3 cellular contexts compared by ENCODE assay signal in the genomic region with DNA sequence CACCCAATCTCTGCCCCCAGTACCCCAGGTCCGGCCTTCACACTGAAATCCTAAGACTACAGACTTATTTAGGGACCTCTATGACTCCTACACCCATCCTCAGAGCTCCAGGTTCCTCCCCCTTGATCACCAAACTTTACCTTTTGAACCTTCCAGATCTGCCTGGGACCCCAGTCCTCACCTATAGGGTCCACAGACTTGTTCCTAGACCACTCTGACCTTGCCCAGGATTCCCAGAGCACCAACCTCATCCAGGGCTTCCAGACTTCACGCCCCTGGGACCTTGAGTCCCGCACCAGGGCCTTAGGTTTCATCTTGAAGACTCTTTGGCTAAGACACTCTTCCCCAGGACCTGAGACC.
TF ChIP-seq lines count a peak whose summit lies in the region.

No MANE protein-coding gene starts in this region.

TF ChIP-seq in H1, 55 proteins besides CTCF, POLR2A, EP300 and RAD21:
- TF ChIP-seq, protein P1, sequence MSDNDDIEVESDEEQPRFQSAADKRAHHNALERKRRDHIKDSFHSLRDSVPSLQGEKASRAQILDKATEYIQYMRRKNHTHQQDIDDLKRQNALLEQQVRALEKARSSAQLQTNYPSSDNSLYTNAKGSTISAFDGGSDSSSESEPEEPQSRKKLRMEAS (IDR thresholded peaks at IDR 0.05) = no peak
- TF ChIP-seq RNF2 (IDR thresholded peaks at IDR 0.05; ENCODE audit: borderline replicate concordance, low read depth, low read length, missing control alignments, poor library complexity, severe bottlenecking) (no peak), SAP30 (IDR thresholded peaks at IDR 0.05; ENCODE audit: insufficient read depth, insufficient replicate concordance, low read length) (no peak), CHD1 (IDR thresholded peaks at IDR 0.05; ENCODE audit: low read depth, low read length) (no peak), SIX5 (IDR thresholded peaks at IDR 0.05; ENCODE audit: low read depth, low read length) (no peak), ASH2L (IDR thresholded peaks at IDR 0.05; ENCODE audit: low read length) (no peak), CEBPB (IDR thresholded peaks at IDR 0.05; ENCODE audit: low read depth, low read length) (no peak), MAFK (IDR thresholded peaks at IDR 0.05; ENCODE audit: low read depth, low read length) (no peak), TBP (IDR thresholded peaks at IDR 0.05; ENCODE audit: low read depth, low read length) (no peak), YY1 (IDR thresholded peaks at IDR 0.05; ENCODE audit: low read depth, low read length) (no peak), EGR1 (IDR thresholded peaks at IDR 0.05; ENCODE audit: borderline replicate concordance, low read depth, low read length) (no peak), POLR2AphosphoS5 (IDR thresholded peaks at IDR 0.05; ENCODE audit: low read depth, low read length) (no peak), CHD2 (IDR thresholded peaks at IDR 0.05; ENCODE audit: low read length) (no peak), NANOG (IDR thresholded peaks at IDR 0.05; ENCODE audit: insufficient read depth, low read depth, low read length, poor library complexity, severe bottlenecking) (no peak), FOSL1 (IDR thresholded peaks at IDR 0.05; ENCODE audit: insufficient read depth, low read depth, low read length) (no peak), HDAC2 (IDR thresholded peaks at IDR 0.05; ENCODE audit: borderline replicate concordance in 1 of 2, low read depth in 2 of 2, low read length in 2 of 2) (no peak)
- TF ChIP-seq, protein P2, sequence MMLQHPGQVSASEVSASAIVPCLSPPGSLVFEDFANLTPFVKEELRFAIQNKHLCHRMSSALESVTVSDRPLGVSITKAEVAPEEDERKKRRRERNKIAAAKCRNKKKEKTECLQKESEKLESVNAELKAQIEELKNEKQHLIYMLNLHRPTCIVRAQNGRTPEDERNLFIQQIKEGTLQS (IDR thresholded peaks at IDR 0.05; ENCODE audit: insufficient read depth, low read depth, low read length) = no peak
- TF ChIP-seq, protein P3, sequence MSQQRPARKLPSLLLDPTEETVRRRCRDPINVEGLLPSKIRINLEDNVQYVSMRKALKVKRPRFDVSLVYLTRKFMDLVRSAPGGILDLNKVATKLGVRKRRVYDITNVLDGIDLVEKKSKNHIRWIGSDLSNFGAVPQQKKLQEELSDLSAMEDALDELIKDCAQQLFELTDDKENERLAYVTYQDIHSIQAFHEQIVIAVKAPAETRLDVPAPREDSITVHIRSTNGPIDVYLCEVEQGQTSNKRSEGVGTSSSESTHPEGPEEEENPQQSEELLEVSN (IDR thresholded peaks at IDR 0.05) = no peak
- TF ChIP-seq, protein P4, sequence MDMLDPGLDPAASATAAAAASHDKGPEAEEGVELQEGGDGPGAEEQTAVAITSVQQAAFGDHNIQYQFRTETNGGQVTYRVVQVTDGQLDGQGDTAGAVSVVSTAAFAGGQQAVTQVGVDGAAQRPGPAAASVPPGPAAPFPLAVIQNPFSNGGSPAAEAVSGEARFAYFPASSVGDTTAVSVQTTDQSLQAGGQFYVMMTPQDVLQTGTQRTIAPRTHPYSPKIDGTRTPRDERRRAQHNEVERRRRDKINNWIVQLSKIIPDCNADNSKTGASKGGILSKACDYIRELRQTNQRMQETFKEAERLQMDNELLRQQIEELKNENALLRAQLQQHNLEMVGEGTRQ (IDR thresholded peaks at IDR 0.05; ENCODE audit: low read length) = no peak
TF ChIP-seq in H1: peak in this region for 0.

TF ChIP-seq in neural cell, 6 proteins besides CTCF, POLR2A, EP300 and RAD21:
- TF ChIP-seq, protein P5, sequence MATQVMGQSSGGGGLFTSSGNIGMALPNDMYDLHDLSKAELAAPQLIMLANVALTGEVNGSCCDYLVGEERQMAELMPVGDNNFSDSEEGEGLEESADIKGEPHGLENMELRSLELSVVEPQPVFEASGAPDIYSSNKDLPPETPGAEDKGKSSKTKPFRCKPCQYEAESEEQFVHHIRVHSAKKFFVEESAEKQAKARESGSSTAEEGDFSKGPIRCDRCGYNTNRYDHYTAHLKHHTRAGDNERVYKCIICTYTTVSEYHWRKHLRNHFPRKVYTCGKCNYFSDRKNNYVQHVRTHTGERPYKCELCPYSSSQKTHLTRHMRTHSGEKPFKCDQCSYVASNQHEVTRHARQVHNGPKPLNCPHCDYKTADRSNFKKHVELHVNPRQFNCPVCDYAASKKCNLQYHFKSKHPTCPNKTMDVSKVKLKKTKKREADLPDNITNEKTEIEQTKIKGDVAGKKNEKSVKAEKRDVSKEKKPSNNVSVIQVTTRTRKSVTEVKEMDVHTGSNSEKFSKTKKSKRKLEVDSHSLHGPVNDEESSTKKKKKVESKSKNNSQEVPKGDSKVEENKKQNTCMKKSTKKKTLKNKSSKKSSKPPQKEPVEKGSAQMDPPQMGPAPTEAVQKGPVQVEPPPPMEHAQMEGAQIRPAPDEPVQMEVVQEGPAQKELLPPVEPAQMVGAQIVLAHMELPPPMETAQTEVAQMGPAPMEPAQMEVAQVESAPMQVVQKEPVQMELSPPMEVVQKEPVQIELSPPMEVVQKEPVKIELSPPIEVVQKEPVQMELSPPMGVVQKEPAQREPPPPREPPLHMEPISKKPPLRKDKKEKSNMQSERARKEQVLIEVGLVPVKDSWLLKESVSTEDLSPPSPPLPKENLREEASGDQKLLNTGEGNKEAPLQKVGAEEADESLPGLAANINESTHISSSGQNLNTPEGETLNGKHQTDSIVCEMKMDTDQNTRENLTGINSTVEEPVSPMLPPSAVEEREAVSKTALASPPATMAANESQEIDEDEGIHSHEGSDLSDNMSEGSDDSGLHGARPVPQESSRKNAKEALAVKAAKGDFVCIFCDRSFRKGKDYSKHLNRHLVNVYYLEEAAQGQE (IDR thresholded peaks at IDR 0.05; ENCODE audit: borderline replicate concordance) = no peak
- TF ChIP-seq SMC3 (conservative IDR thresholded peaks at IDR 0.05; ENCODE audit: poor library complexity) (no peak), MXI1 (conservative IDR thresholded peaks at IDR 0.05; ENCODE audit: poor library complexity, severe bottlenecking) (no peak), TAF1 (IDR thresholded peaks at IDR 0.05; ENCODE audit: low read depth) (no peak), EZH2 (IDR thresholded peaks at IDR 0.05; ENCODE audit: borderline replicate concordance, insufficient read depth, low read length, poor library complexity, severe bottlenecking) (no peak), POLR2AphosphoS5 (IDR thresholded peaks at IDR 0.05) (no peak)

TF ChIP-seq in GM12891, 5 proteins besides CTCF, POLR2A, EP300 and RAD21:
- no peak for TF ChIP-seq POU2F2 (IDR thresholded peaks at IDR 0.05; ENCODE audit: low read depth, low read length)
- no peak for TF ChIP-seq SPI1 (IDR thresholded peaks at IDR 0.05; ENCODE audit: low read depth, low read length)
- no peak; the same call in 1 of the 2 replicates for TF ChIP-seq POLR2AphosphoS5 (IDR thresholded peaks at IDR 0.05; ENCODE audit: low read depth, low read length)
- no peak for TF ChIP-seq TAF1 (IDR thresholded peaks at IDR 0.05; ENCODE audit: low read depth, low read length)
- TF ChIP-seq PAX5 (IDR thresholded peaks at IDR 0.05; ENCODE audit: insufficient read depth, low read length, severe bottlenecking) = no peak
